Comparison of ENCODE assay signal across 18 cellular contexts in the genomic region with DNA sequence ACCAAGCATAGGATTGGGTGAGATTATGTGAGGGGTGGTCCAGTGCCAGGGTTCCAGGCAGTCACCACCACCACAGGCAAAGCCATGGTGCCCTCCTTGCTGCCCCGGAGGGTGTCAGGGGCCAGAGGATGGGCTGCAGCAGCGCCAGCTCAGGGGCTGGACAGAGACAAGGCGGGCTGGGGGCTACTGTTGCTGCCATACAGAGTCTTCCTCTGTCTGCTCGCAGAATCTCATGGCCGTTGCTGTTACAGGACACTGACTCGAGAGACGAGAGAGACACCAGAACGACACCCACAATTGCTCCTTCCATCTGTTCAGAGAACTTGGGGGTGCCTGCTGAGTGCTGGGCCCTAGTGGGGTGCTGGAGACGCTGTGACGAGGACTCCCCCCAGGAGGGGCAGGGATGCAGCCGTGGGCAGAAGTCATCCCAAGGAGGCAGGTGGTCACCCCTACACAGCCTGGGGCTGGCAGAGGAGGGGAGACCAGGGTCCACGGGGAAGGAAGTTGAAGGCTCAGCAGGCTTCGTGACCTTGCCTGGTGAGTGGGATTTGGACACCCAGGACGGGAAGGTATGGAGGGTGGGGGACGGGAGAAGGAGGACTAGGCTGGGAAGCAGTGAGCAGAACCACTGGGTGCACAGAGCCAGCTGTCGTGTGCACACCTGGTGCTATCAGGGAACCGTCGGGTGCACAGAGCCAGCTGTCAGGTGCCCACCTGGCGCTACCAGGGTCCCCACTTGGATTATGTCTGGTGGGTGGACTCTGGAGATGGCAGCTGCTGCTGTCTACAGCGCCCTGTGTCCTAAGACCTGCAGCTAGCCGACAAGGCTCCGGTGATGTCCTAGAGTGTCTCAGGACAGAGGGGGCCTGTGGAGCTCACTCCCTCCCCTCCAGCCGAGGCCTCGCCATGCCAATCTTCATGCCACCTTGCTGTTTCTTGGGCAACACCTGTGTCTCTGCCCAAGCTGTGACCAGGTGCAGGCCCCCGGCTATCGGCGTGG. TPM values are rescaled to one million over a fixed set of nuclear protein-coding genes. Genes with fewer than 3 reads are reported as not detected.
DNase-seq lines count a peak whose midpoint lies in the region; ATAC-seq and TF ChIP-seq lines count a peak whose summit lies in the region.
"Had no signal": no experiment of that assay in that cellular context is flagged by ENCODE, and none has a peak within 500 bp of the region (broad histone marks: within the 10 kb centered on the region; RNA-seq: fewer than 3 reads in every experiment).

No MANE protein-coding gene starts in this region.

- POLR2A ChIA-PET in SK-N-SH (lab: Yijun Ruan, JAX): no interaction called here
- POLR2A ChIA-PET in activated CD8-positive, alpha-beta T cell treated with anti-CD3 and anti-CD28 coated beads for 36 hours (lab: Charles Lee): no interaction called here

- WGBS in SK-N-SH (ENCODE audit: low lambda C conversion rate): 37% methylated on average over 12 of the region's 27 CpGs
- WGBS in sigmoid colon, 2 donors: 66 to 81% methylated on average over 27 of the region's 27 CpGs

- no peaks in the 10 kb centered on the region for H3K9me3 Mint-ChIP-seq in activated CD8-positive, alpha-beta T cell treated with anti-CD3 and anti-CD28 coated beads for 36 hours
- H3K9me3 Mint-ChIP-seq: activated T-helper 17 cell treated with anti-CD3 and anti-CD28 coated beads, Interleukin-2, amount 50 U/mL, for 72 hours; CD4-positive, alpha-beta T cell; T-helper 1 cell treated with Interleukin-12 subunit alpha and Interleukin-12 subunit beta and Interleukin-4 antibody, amounts not matched to agents 30 μg/mL and 1 μg/mL, for 36 hours had no signal

- no peak overlapping the region for H3K4me3 Mint-ChIP-seq in activated CD8-positive, alpha-beta T cell treated with anti-CD3 and anti-CD28 coated beads for 36 hours
- H3K4me3 Mint-ChIP-seq: activated T-helper 17 cell treated with anti-CD3 and anti-CD28 coated beads, Interleukin-2, amount 50 U/mL, for 72 hours; CD4-positive, alpha-beta T cell; T-helper 1 cell treated with Interleukin-12 subunit alpha and Interleukin-12 subunit beta and Interleukin-4 antibody, amounts not matched to agents 30 μg/mL and 1 μg/mL, for 36 hours had no signal

- H3K36me3 ChIP-seq in SK-N-SH (replicated peaks in 1 of 2; ENCODE audit: control insufficient read depth in 1 of 2, insufficient read depth in 2 of 2, low read length in 1 of 2) (no peaks in the 10 kb centered on the region), right atrium auricular region (no peaks in the 10 kb centered on the region), sigmoid colon (no peaks in the 10 kb centered on the region)

- ATAC-seq in SK-N-SH treated with all-trans-retinoic acid at 6 μM for 48 hours: no peak
- no peak for ATAC-seq in activated CD8-positive, alpha-beta T cell treated with anti-CD3 and anti-CD28 coated beads for 36 hours
- ATAC-seq in GM18861 (IDR thresholded peaks at IDR 0.05; ENCODE audit: unreplicated experiment): no peak
- ATAC-seq: activated T-helper 17 cell treated with anti-CD3 and anti-CD28 coated beads, Interleukin-2, amount 50 U/mL, for 72 hours had no signal

- intact Hi-C loops in sigmoid colon (cut with DNase I): loop anchor here (10.0 kb wide), 1 partner anchor 311 kb away; no protein-coding TSS in a partner anchor
- intact Hi-C loops in activated CD8-positive, alpha-beta T cell treated with anti-CD3 and anti-CD28 coated beads for 36 hours (cut with micrococcal nuclease): loop anchor here (10.0 kb wide), 2 partner anchors 231 to 311 kb away; no protein-coding TSS in a partner anchor

- H3K9ac ChIP-seq in SK-N-SH: no peak overlapping the region

- no peaks in the 10 kb centered on the region for H3F3A ChIP-seq in SK-N-SH (replicated peaks; ENCODE audit: insufficient read depth)

- H3K9me2 ChIP-seq in SK-N-SH: no peaks in the 10 kb centered on the region

- H3K9me3 ChIP-seq in SK-N-SH: no peaks in the 10 kb centered on the region
- H3K9me3 ChIP-seq in right atrium auricular region: no peaks in the 10 kb centered on the region
- no peaks in the 10 kb centered on the region for H3K9me3 ChIP-seq in sigmoid colon

- no peak overlapping the region for H3K4me2 ChIP-seq in SK-N-SH

- H4K20me1 ChIP-seq in SK-N-SH (ENCODE audit: insufficient read depth): no peaks in the 10 kb centered on the region

- no peak overlapping the region for H3K4me3 ChIP-seq in SK-N-SH (ENCODE audit: low read depth in 2 of 2, low read length in 1 of 2)
- no peak overlapping the region for H3K4me3 ChIP-seq in right atrium auricular region
- no peak overlapping the region for H3K4me3 ChIP-seq in sigmoid colon

- peaks cover 1% of the 10 kb centered on the region for H3K27me3 Mint-ChIP-seq in activated CD8-positive, alpha-beta T cell treated with anti-CD3 and anti-CD28 coated beads for 36 hours

- in situ Hi-C loops in GM13976 (cut with MboI; ENCODE audit: low sequenced_read_pairs, unreplicated experiment): loop anchor here (25.0 kb wide), 1 partner anchor 303 kb away; no protein-coding TSS in a partner anchor

- H3K36me3 Mint-ChIP-seq in activated CD8-positive, alpha-beta T cell treated with anti-CD3 and anti-CD28 coated beads for 36 hours (ENCODE audit: low read depth): no peaks in the 10 kb centered on the region

- H3K27ac Mint-ChIP-seq in activated CD8-positive, alpha-beta T cell treated with anti-CD3 and anti-CD28 coated beads for 36 hours: no peak overlapping the region
- H3K27ac Mint-ChIP-seq: activated T-helper 17 cell treated with anti-CD3 and anti-CD28 coated beads, Interleukin-2, amount 50 U/mL, for 72 hours; CD4-positive, alpha-beta T cell; T-helper 1 cell treated with Interleukin-12 subunit alpha and Interleukin-12 subunit beta and Interleukin-4 antibody, amounts not matched to agents 30 μg/mL and 1 μg/mL, for 36 hours had no signal

- H3K27me3 ChIP-seq in SK-N-SH (ENCODE audit: insufficient read depth) (no peaks in the 10 kb centered on the region), right atrium auricular region (no peaks in the 10 kb centered on the region), sigmoid colon (peaks cover 0 to 41% (median 8%) of the 10 kb centered on the region in 3 donors)

- H3K27ac ChIP-seq in SK-N-SH (ENCODE audit: low read depth in 2 of 2, low read length in 1 of 2) (no peak overlapping the region), right atrium auricular region (no peak overlapping the region), sigmoid colon (no peak overlapping the region)

- H3K4me1 Mint-ChIP-seq in activated CD8-positive, alpha-beta T cell treated with anti-CD3 and anti-CD28 coated beads for 36 hours (ENCODE audit: low read depth): no peaks in the 10 kb centered on the region
- H3K4me1 Mint-ChIP-seq: activated T-helper 17 cell treated with anti-CD3 and anti-CD28 coated beads, Interleukin-2, amount 50 U/mL, for 72 hours had no signal

- TF ChIP-seq RAD21 in SK-N-SH (IDR thresholded peaks at IDR 0.05; ENCODE audit: low read length): no peak

- TF ChIP-seq EP300 in SK-N-SH (IDR thresholded peaks at IDR 0.05; ENCODE audit: borderline replicate concordance in 1 of 2, low read depth in 1 of 2, low read length in 1 of 2) (no peak), sigmoid colon (IDR thresholded peaks at IDR 0.05) (no peak)

- DNase-seq in SK-N-SH: peak; percentile 10
- peak; percentile 22 for DNase-seq in GM13976 (ENCODE audit: low spot score)
- DNase-seq in right atrium auricular region (ENCODE audit: low spot score): peak; percentile 44
- DNase-seq in sigmoid colon: peak; percentile 46
- no peak for DNase-seq in activated CD8-positive, alpha-beta T cell treated with anti-CD3 and anti-CD28 coated beads for 36 hours
- DNase-seq in kidney glomerular epithelial cell (lab: John Stamatoyannopoulos, UW): no peak
- DNase-seq: activated CD4-positive, alpha-beta T cell treated with anti-CD3 and anti-CD28 coated beads for 1 hour; NCI-H2029; NCI-H82; nucleus accumbens; stimulated activated CD4-positive, alpha-beta T cell treated with anti-CD3 and anti-CD28 coated beads, Interleukin-12 subunit alpha, Interleukin-12 subunit beta, amount 100 ng/mL, for 4 hours had no signal

- H3K79me2 ChIP-seq in SK-N-SH (ENCODE audit: insufficient read depth): no peaks in the 10 kb centered on the region

- H3K4me1 ChIP-seq in SK-N-SH (ENCODE audit: control insufficient read depth in 1 of 2, insufficient read depth in 2 of 2, low read depth in 1 of 2, low read length in 1 of 2) (peaks cover 0 to 15% of the 10 kb centered on the region in 2 experiments; a peak in 1 of 4 replicates), right atrium auricular region (no peaks in the 10 kb centered on the region), sigmoid colon (no peaks in the 10 kb centered on the region)

- TF ChIP-seq CTCF in SK-N-SH (IDR thresholded peaks at IDR 0.05) (no peak), GM13976 (IDR thresholded peaks at IDR 0.05; ENCODE audit: borderline replicate concordance, control extremely low read depth, extremely low read depth, insufficient read depth, missing control alignments) (no peak), right atrium auricular region (IDR thresholded peaks at IDR 0.05) (no peak), sigmoid colon (IDR thresholded peaks at IDR 0.05) (no peak)
- no peak for TF ChIP-seq CTCF in activated CD8-positive, alpha-beta T cell treated with anti-CD3 and anti-CD28 coated beads for 36 hours (IDR thresholded peaks at IDR 0.05)

- CTCF ChIA-PET in SK-N-SH (lab: Yijun Ruan, JAX): interaction anchor here (1.4 to 5.8 kb wide), 5 partner anchors 13 to 443 kb away, joined by 3 to 89 read pairs (median 47); no protein-coding TSS in a partner anchor
- CTCF ChIA-PET in activated CD8-positive, alpha-beta T cell treated with anti-CD3 and anti-CD28 coated beads for 36 hours (lab: Charles Lee): interaction anchor here (0.9 to 1.5 kb wide), 3 partner anchors 28 to 308 kb away, joined by 3 to 4 read pairs (median 3); no protein-coding TSS in a partner anchor

- no peak for TF ChIP-seq POLR2A in sigmoid colon (IDR thresholded peaks at IDR 0.05)

- no peak overlapping the region for H2AFZ ChIP-seq in SK-N-SH (ENCODE audit: low read depth)

TF ChIP-seq in SK-N-SH, 30 proteins besides CTCF, POLR2A, EP300 and RAD21 (continues in another document):
- TF ChIP-seq EZH2phosphoT487 (IDR thresholded peaks at IDR 0.05; ENCODE audit: borderline replicate concordance, low read depth): no peak
- no peak for TF ChIP-seq RCOR1 (IDR thresholded peaks at IDR 0.05; ENCODE audit: low read length)
- TF ChIP-seq FOXM1 (IDR thresholded peaks at IDR 0.05; ENCODE audit: low read depth): no peak

RNA-seq across cellular contexts. Expression of gene HMX1, which starts 43.9 kb away (rescaled TPM):
- polyA plus RNA-seq in SK-N-SH (2012; rRNA removed) (0.11 and 0.20 TPM in 2 replicates), sigmoid colon (not detected)
- polyA plus RNA-seq in SK-N-SH (2012; cell fraction: cytosol; rRNA removed): 0.12 and 0.24 TPM in 2 replicates
- polyA plus RNA-seq in SK-N-SH (2012; cell fraction: nucleus; rRNA removed): 0.07 and 0.11 TPM in 2 replicates
- total RNA-seq in right atrium auricular region (not detected), sigmoid colon (1 to 10 TPM in 2 of 4 donors, not detected in 2; 1.1 to 1.7 TPM)
- total RNA-seq in activated CD8-positive, alpha-beta T cell treated with anti-CD3 and anti-CD28 coated beads for 36 hours: not detected
- total RNA-seq: A172; activated T-helper 17 cell treated with anti-CD3 and anti-CD28 coated beads, Interleukin-2, amount 50 U/mL, for 72 hours; CD4-positive, alpha-beta T cell; MCF 10A had no signal

Comparison
In these comparisons a context has a peak if more than half of its experiments do, and no peak if none do; other contexts are left out.
1. DNase-seq: peak in SK-N-SH (single experiment), GM13976 (single experiment), right atrium auricular region (single experiment) and sigmoid colon (single experiment); none in activated CD8-positive, alpha-beta T cell treated with anti-CD3 and anti-CD28 coated beads for 36 hours (single experiment) and kidney glomerular epithelial cell (single experiment).